In genomic region chr1:38004284-38005101, GRCh38 we compare ENCODE assay signal across 8 cellular contexts. TPM values are rescaled to one million over a fixed set of nuclear protein-coding genes. Genes with fewer than 3 reads are reported as not detected.
DNase-seq lines count a peak whose midpoint lies in the region; ATAC-seq and TF ChIP-seq lines count a peak whose summit lies in the region.

No MANE protein-coding gene starts in this region.

- TF ChIP-seq POLR2A in heart left ventricle (IDR thresholded peaks at IDR 0.05), result no peak

- H3K4me3 ChIP-seq in heart left ventricle (peak overlapping the region; percentile 51 to 94 (median 66)), right atrium auricular region (peak overlapping the region; percentile 61 to 69), skin epidermis (peak overlapping the region; percentile 43 to 68 (median 66))

- peak in 1 of 5 donors; percentile 35 for DNase-seq in heart left ventricle
- DNase-seq in Right ventricle myocardium inferior (ENCODE audit: missing footprints), result no peak
- peak; percentile 52 to 56 for DNase-seq in activated T-cell treated with anti-CD3 and anti-CD28 coated beads, Interleukin-2, amount 50 U/mL, for 48 hours
- peak; percentile 59 for DNase-seq in right atrium auricular region (ENCODE audit: low spot score)
- no peak for DNase-seq in AG08395 (ENCODE audit: low spot score)
- DNase-seq in stimulated activated CD4-positive, alpha-beta T cell treated with anti-CD3 and anti-CD28 coated beads, Interleukin-2, amount 100 ng/mL, for 48 hours, result no peak
- DNase-seq in SKM-1 treated with dmso at 0.1 percent for 144 hours (lab: John Stamatoyannopoulos, UW; ENCODE audit: unreplicated experiment), result no peak

- intact Hi-C loops in heart left ventricle (cut with DNase I), result no loop called here
- intact Hi-C loops in Right ventricle myocardium inferior (cut with DNase I), result no loop called here

- H3K27ac ChIP-seq in heart left ventricle (peak overlapping the region; percentile 66 to 95 (median 82)), right atrium auricular region (peak overlapping the region; percentile 75 to 80), skin epidermis (peak overlapping the region in 20 of 21 experiments; percentile 31 to 93 (median 86))

- H3K36me3 ChIP-seq in heart left ventricle, result no peaks in the 10 kb centered on the region
- H3K36me3 ChIP-seq in right atrium auricular region, result no peaks in the 10 kb centered on the region

- ATAC-seq in heart left ventricle (no peak), Right ventricle myocardium inferior (no peak)

- H3K27me3 ChIP-seq in heart left ventricle (no peaks in the 10 kb centered on the region), right atrium auricular region (no peaks in the 10 kb centered on the region)

- 14 to 17% (median 15%) methylated on average over 24 to 26 of the region's 26 CpGs for WGBS in heart left ventricle, 4 donors

- no peaks in the 10 kb centered on the region for H3K9me3 ChIP-seq in heart left ventricle
- H3K9me3 ChIP-seq in right atrium auricular region, result no peaks in the 10 kb centered on the region

- peaks cover 10 to 71% (median 46%) of the 10 kb centered on the region in 12 donors for H3K4me1 ChIP-seq in heart left ventricle
- H3K4me1 ChIP-seq in right atrium auricular region, result peaks cover 0 to 62% of the 10 kb centered on the region in 2 donors

- TF ChIP-seq CTCF in heart left ventricle (IDR thresholded peaks at IDR 0.05) (no peak), right atrium auricular region (IDR thresholded peaks at IDR 0.05) (no peak)

RNA-seq across cellular contexts. Expression of gene FHL3, which starts 0.8 kb away (rescaled TPM):
- total RNA-seq in heart left ventricle (10 to 100 TPM in 6 of 9 donors, 1 to 10 TPM in 3; 4.6 to 27.0 (median 11.3) TPM), Right ventricle myocardium inferior (20.2 TPM), right atrium auricular region (10 to 100 TPM in 1 of 2 donors, 1 to 10 TPM in 1; 8.0 to 16.0 TPM)
- polyA plus RNA-seq in heart left ventricle, result 10 to 100 TPM; 13.7 to 15.4 TPM

RNA-seq across cellular contexts. Expression of gene UTP11, which starts 8.0 kb away (rescaled TPM):
- total RNA-seq in heart left ventricle (10 to 100 TPM; 30.7 to 43.7 (median 36.5) TPM), Right ventricle myocardium inferior (42.3 TPM), right atrium auricular region (10 to 100 TPM; 29.2 to 53.7 TPM)
- polyA plus RNA-seq in heart left ventricle, result 10 to 100 TPM; 36.2 to 51.6 TPM

RNA-seq across cellular contexts. Expression of gene SF3A3, which starts 14.7 kb away (rescaled TPM):
- 10 to 100 TPM; 18.8 to 36.1 (median 26.1) TPM for total RNA-seq in heart left ventricle
- 10 to 100 TPM in 1 of 2 donors, 1 to 10 TPM in 1; 9.7 to 31.4 TPM for polyA plus RNA-seq in heart left ventricle
- total RNA-seq in Right ventricle myocardium inferior, result 26.9 TPM
- total RNA-seq in right atrium auricular region, result 10 to 100 TPM; 20.4 to 22.1 TPM

RNA-seq across cellular contexts. Expression of gene POU3F1, which starts 42.1 kb away (rescaled TPM):
- total RNA-seq in heart left ventricle (under 1 TPM in 2 of 9 donors, not detected in 7; 0.17 to 0.18 TPM), Right ventricle myocardium inferior (0.11 TPM), right atrium auricular region (not detected)
- polyA plus RNA-seq in heart left ventricle, result not detected

RNA-seq across cellular contexts. Expression of gene INPP5B, which starts 57.6 kb away (rescaled TPM):
- total RNA-seq in heart left ventricle (10 to 100 TPM in 8 of 9 donors, 1 to 10 TPM in 1; 7.7 to 16.2 (median 13.1) TPM), Right ventricle myocardium inferior (11.2 TPM), right atrium auricular region (10 to 100 TPM; 13.2 to 16.7 TPM)
- 10 to 100 TPM in 1 of 2 donors, 1 to 10 TPM in 1; 6.5 to 11.4 TPM for polyA plus RNA-seq in heart left ventricle

Comparison
In these comparisons a context has a peak if more than half of its experiments do, and no peak if none do; other contexts are left out.
1. DNase-seq: peak in activated T-cell treated with anti-CD3 and anti-CD28 coated beads, Interleukin-2, amount 50 U/mL, for 48 hours (2 of 2) and right atrium auricular region (single experiment); none in Right ventricle myocardium inferior (single experiment), AG08395 (single experiment), stimulated activated CD4-positive, alpha-beta T cell treated with anti-CD3 and anti-CD28 coated beads, Interleukin-2, amount 100 ng/mL, for 48 hours (0 of 2) and SKM-1 treated with dmso at 0.1 percent for 144 hours (single experiment).
2. Peak in every context shown above with its lines, with median percentiles within 50 percentile points of each other: H3K27ac ChIP-seq and H3K4me3 ChIP-seq.